In the genomic region with DNA sequence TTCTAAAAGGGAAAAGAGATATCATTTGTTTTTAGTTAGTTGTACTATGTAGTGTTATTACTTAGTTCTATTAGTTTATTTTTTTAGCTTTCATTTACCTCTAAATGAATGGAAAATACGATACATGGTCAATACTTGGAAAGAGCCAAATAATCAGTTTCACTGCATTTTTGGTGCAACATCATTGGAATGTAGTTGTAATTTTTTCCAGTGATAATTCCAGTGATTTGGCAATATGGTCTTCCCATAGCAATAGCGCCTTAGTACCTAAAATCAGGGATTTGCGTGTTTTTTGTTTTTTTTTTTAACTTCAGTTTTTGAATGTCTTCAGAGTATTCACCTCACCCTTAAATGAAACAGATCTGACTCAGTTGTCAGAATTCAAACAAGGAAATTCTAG, we compare ENCODE assay signal across 19 cellular contexts. TPM values are rescaled to one million over a fixed set of nuclear protein-coding genes. Genes with fewer than 3 reads are reported as not detected.
DNase-seq lines count a peak whose midpoint lies in the region; ATAC-seq, FAIRE-seq and TF ChIP-seq lines count a peak whose summit lies in the region.
"Had no signal": no experiment of that assay in that cellular context is flagged by ENCODE, and none has a peak within 500 bp of the region (broad histone marks: within the 10 kb centered on the region; RNA-seq: fewer than 3 reads in every experiment).

No MANE protein-coding gene starts in this region.

- H3K4me3 Mint-ChIP-seq in CD4-positive, alpha-beta T cell = no peak overlapping the region
- no peak overlapping the region for H3K4me3 Mint-ChIP-seq in activated T-helper 1 cell treated with anti-CD3 and anti-CD28 coated beads, Interleukin-12 subunit alpha, Interleukin-12 subunit beta, Interleukin-2, Interleukin-4 antibody, amounts not matched to agents 30 ng/mL and 10 ng/mL and 1 ng/mL, durations not matched to agents 14 hours and 24 hours and 36 hours
- H3K4me3 Mint-ChIP-seq: nephron had no signal

- H3K27me3 ChIP-seq in ACC112 (ENCODE audit: insufficient read depth, low read length) = no peaks in the 10 kb centered on the region
- H3K27me3 ChIP-seq in CD4-positive, alpha-beta T cell (ENCODE audit: control insufficient read depth, insufficient read depth, low read length) = no peaks in the 10 kb centered on the region
- H3K27me3 ChIP-seq: heart left ventricle, testis had no signal

- peak overlapping the region; percentile 22; the same call in 1 of the 2 replicates for H3K27ac ChIP-seq in ACC112 (ENCODE audit: low read depth, low read length)
- peak overlapping the region; percentile 30 for H3K27ac ChIP-seq in CD4-positive, alpha-beta T cell (ENCODE audit: low read depth, low read length)
- H3K27ac ChIP-seq: psoas muscle, testis had no signal

- ATAC-seq in CD4-positive, alpha-beta T cell (ENCODE audit: poor library complexity) = no peak
- ATAC-seq in HG02885 (IDR thresholded peaks at IDR 0.05; ENCODE audit: poor library complexity, unreplicated experiment) (no peak), HG03442 (IDR thresholded peaks at IDR 0.05; ENCODE audit: unreplicated experiment) (no peak)
- ATAC-seq: heart left ventricle, psoas muscle had no signal

- no peak overlapping the region for H3K4me3 ChIP-seq in ACC112 (ENCODE audit: low read depth, low read length)
- H3K4me3 ChIP-seq: heart left ventricle, psoas muscle, smooth muscle cell, testis had no signal

- H3K36me3 Mint-ChIP-seq in CD4-positive, alpha-beta T cell (ENCODE audit: low read depth) = peaks cover 40% of the 10 kb centered on the region
- H3K36me3 Mint-ChIP-seq in activated T-helper 1 cell treated with anti-CD3 and anti-CD28 coated beads, Interleukin-12 subunit alpha, Interleukin-12 subunit beta, Interleukin-2, Interleukin-4 antibody, amounts not matched to agents 30 ng/mL and 10 ng/mL and 1 ng/mL, durations not matched to agents 14 hours and 24 hours and 36 hours (ENCODE audit: low read depth) = peaks cover 32% of the 10 kb centered on the region

- peaks cover 61% of the 10 kb centered on the region for H3K4me1 ChIP-seq in ACC112 (ENCODE audit: control insufficient read depth, insufficient read depth, low read length, unreplicated experiment)

- no peaks in the 10 kb centered on the region for H3K9me3 ChIP-seq in CD4-positive, alpha-beta T cell (ENCODE audit: control insufficient read depth, low read length)
- H3K9me3 ChIP-seq: heart left ventricle, psoas muscle, testis had no signal

- H3K36me3 ChIP-seq in ACC112 (ENCODE audit: insufficient read depth, low read length) = no peaks in the 10 kb centered on the region
- H3K36me3 ChIP-seq: heart left ventricle had no signal

- CTCF ChIA-PET in CD4-positive, alpha-beta T cell (lab: Charles Lee) = interaction anchor here (0.7 to 3.5 kb wide), 8 partner anchors 10 to 838 kb away, joined by 3 to 9 read pairs (median 3); no protein-coding TSS in a partner anchor

- H3K79me2 ChIP-seq in ACC112 (ENCODE audit: control insufficient read depth, insufficient read depth, low read length, unreplicated experiment) = peaks cover 35% of the 10 kb centered on the region

- TF ChIP-seq CTCF in CD4-positive, alpha-beta T cell (IDR thresholded peaks at IDR 0.05) = no peak

- peak overlapping the region; percentile 85 for H3K27ac Mint-ChIP-seq in CD4-positive, alpha-beta T cell
- H3K27ac Mint-ChIP-seq in activated T-helper 1 cell treated with anti-CD3 and anti-CD28 coated beads, Interleukin-12 subunit alpha, Interleukin-12 subunit beta, Interleukin-2, Interleukin-4 antibody, amounts not matched to agents 30 ng/mL and 10 ng/mL and 1 ng/mL, durations not matched to agents 14 hours and 24 hours and 36 hours = peak overlapping the region; percentile 58
- H3K27ac Mint-ChIP-seq: nephron had no signal

- intact Hi-C loops in CD4-positive, alpha-beta T cell (cut with DNase I, micrococcal nuclease) = loop anchor here in 1 of 2 experiments (1.0 kb wide), 1 partner anchor 37 kb away; no protein-coding TSS in a partner anchor
- intact Hi-C loops in activated T-helper 1 cell treated with anti-CD3 and anti-CD28 coated beads, Interleukin-12 subunit alpha, Interleukin-12 subunit beta, Interleukin-2, Interleukin-4 antibody, amounts not matched to agents 30 ng/mL and 10 ng/mL and 1 ng/mL, durations not matched to agents 14 hours and 24 hours and 36 hours (cut with micrococcal nuclease) = loop anchor here (1.0 to 5.0 kb wide), 2 partner anchors 19 to 46 kb away; partner anchors contain the start of gene APH1B

- no peak overlapping the region for H2AFZ ChIP-seq in ACC112 (ENCODE audit: low read length, unreplicated experiment)

- POLR2A ChIA-PET in CD4-positive, alpha-beta T cell (lab: Charles Lee) = interaction anchor here (0.6 to 12.0 kb wide), 13 partner anchors 9 to 877 kb away, joined by 3 to 176 read pairs (median 5); partner anchors contain the start of genes RAB8B and RPS27L

- no peaks in the 10 kb centered on the region for H3K27me3 Mint-ChIP-seq in CD4-positive, alpha-beta T cell
- no peaks in the 10 kb centered on the region for H3K27me3 Mint-ChIP-seq in activated T-helper 1 cell treated with anti-CD3 and anti-CD28 coated beads, Interleukin-12 subunit alpha, Interleukin-12 subunit beta, Interleukin-2, Interleukin-4 antibody, amounts not matched to agents 30 ng/mL and 10 ng/mL and 1 ng/mL, durations not matched to agents 14 hours and 24 hours and 36 hours (ENCODE audit: insufficient read depth)

- peak; percentile 72 for FAIRE-seq in islet of Langerhans (lab: Jason Lieb, UNC)

- DNase-seq in CD4-positive, alpha-beta T cell = no peak
- DNase-seq in activated T-helper 1 cell treated with anti-CD3 and anti-CD28 coated beads, Interleukin-12 subunit alpha, Interleukin-12 subunit beta, Interleukin-2, Interleukin-4 antibody, amounts not matched to agents 30 ng/mL and 10 ng/mL and 1 ng/mL, durations not matched to agents 14 hours and 24 hours and 36 hours (ENCODE audit: low spot score) = no peak
- DNase-seq in effector CD8-positive, alpha-beta T cell (lab: John Stamatoyannopoulos, UW) = no peak
- no peak for DNase-seq in NCI-H2196 treated with DMSO at 0.1 percent for 48 hours (lab: John Stamatoyannopoulos, UW; ENCODE audit: unreplicated experiment)
- DNase-seq: activated CD4-positive, CD25-positive, alpha-beta regulatory T cell; effector CD4-positive, alpha-beta T cell; HCEC 1CT; heart left ventricle; KG1; NCI-H1930; psoas muscle; stimulated activated CD8-positive, alpha-beta memory T cell treated with anti-CD3 and anti-CD28 coated beads, Interleukin-4, amount 100 ng/mL, for 48 hours; testis had no signal

- no peaks in the 10 kb centered on the region for H3K9me3 Mint-ChIP-seq in CD4-positive, alpha-beta T cell
- H3K9me3 Mint-ChIP-seq in activated T-helper 1 cell treated with anti-CD3 and anti-CD28 coated beads, Interleukin-12 subunit alpha, Interleukin-12 subunit beta, Interleukin-2, Interleukin-4 antibody, amounts not matched to agents 30 ng/mL and 10 ng/mL and 1 ng/mL, durations not matched to agents 14 hours and 24 hours and 36 hours = no peaks in the 10 kb centered on the region
- H3K9me3 Mint-ChIP-seq: nephron had no signal

- H3K4me1 Mint-ChIP-seq in CD4-positive, alpha-beta T cell (ENCODE audit: low read depth) = peaks cover 84% of the 10 kb centered on the region
- H3K4me1 Mint-ChIP-seq in activated T-helper 1 cell treated with anti-CD3 and anti-CD28 coated beads, Interleukin-12 subunit alpha, Interleukin-12 subunit beta, Interleukin-2, Interleukin-4 antibody, amounts not matched to agents 30 ng/mL and 10 ng/mL and 1 ng/mL, durations not matched to agents 14 hours and 24 hours and 36 hours (ENCODE audit: low read depth) = peaks cover 67% of the 10 kb centered on the region

RNA-seq across cellular contexts. Expression of gene RAB8B, which starts 41.8 kb away (rescaled TPM):
- total RNA-seq in CD4-positive, alpha-beta T cell = 10 to 100 TPM; 74.5 to 75.2 TPM
- 135 and 149 TPM in 2 replicates for total RNA-seq in activated T-helper 1 cell treated with anti-CD3 and anti-CD28 coated beads, Interleukin-12 subunit alpha, Interleukin-12 subunit beta, Interleukin-2, Interleukin-4 antibody, amounts not matched to agents 30 ng/mL and 10 ng/mL and 1 ng/mL, durations not matched to agents 14 hours and 24 hours and 36 hours

RNA-seq across cellular contexts. Expression of gene APH1B, which starts 46.2 kb away (rescaled TPM):
- 10 to 100 TPM in 1 of 2 experiments, 1 to 10 TPM in 1; 9.3 to 11.6 TPM for total RNA-seq in CD4-positive, alpha-beta T cell
- total RNA-seq in activated T-helper 1 cell treated with anti-CD3 and anti-CD28 coated beads, Interleukin-12 subunit alpha, Interleukin-12 subunit beta, Interleukin-2, Interleukin-4 antibody, amounts not matched to agents 30 ng/mL and 10 ng/mL and 1 ng/mL, durations not matched to agents 14 hours and 24 hours and 36 hours = 4.1 and 6.2 TPM in 2 replicates
